In genomic region chr2:151408788-151409600, GRCh38 we compare ENCODE assay signal across 8 cellular contexts. TPM values are rescaled to one million over a fixed set of nuclear protein-coding genes. Genes with fewer than 3 reads are reported as not detected.
DNase-seq lines count a peak whose midpoint lies in the region; ATAC-seq, FAIRE-seq and TF ChIP-seq lines count a peak whose summit lies in the region.

No MANE protein-coding gene starts in this region.

- peaks cover 3% of the 10 kb centered on the region for H3K9me3 Mint-ChIP-seq in neural crest cell

- no peaks in the 10 kb centered on the region for H3K27me3 Mint-ChIP-seq in neural crest cell (ENCODE audit: low read depth)

- peak overlapping the region; percentile 98 for H3K9ac ChIP-seq in Loucy (ENCODE audit: low read depth, low read length, poor library complexity, severe bottlenecking)

- TF ChIP-seq CTCF in BE2C (IDR thresholded peaks at IDR 0.05; ENCODE audit: low read depth, low read length) (no peak), Loucy (conservative IDR thresholded peaks at IDR 0.05; ENCODE audit: low read length) (no peak), coronary artery (IDR thresholded peaks at IDR 0.05) (no peak), neural crest cell (conservative IDR thresholded peaks at IDR 0.05) (no peak)

- peaks cover 7% of the 10 kb centered on the region for H3K36me3 Mint-ChIP-seq in neural crest cell (ENCODE audit: low read depth)

- H3K4me1 ChIP-seq in BE2C, result no peaks in the 10 kb centered on the region
- H3K4me1 ChIP-seq in Loucy (ENCODE audit: insufficient read depth, low read length, poor library complexity, severe bottlenecking), result peaks cover 26% of the 10 kb centered on the region

- peaks cover 43% of the 10 kb centered on the region for H4K20me1 ChIP-seq in Loucy (ENCODE audit: insufficient read depth, low read length, poor library complexity, severe bottlenecking)

- H3K9me2 ChIP-seq in Loucy (replicated peaks; ENCODE audit: low read depth, low read length), result no peaks in the 10 kb centered on the region

- peak overlapping the region; percentile 94 to 96 for H3K27ac ChIP-seq in coronary artery

- H3K4me3 Mint-ChIP-seq in neural crest cell, result peak overlapping the region; percentile 99

- FAIRE-seq in frontal cortex (lab: Jason Lieb, UNC), result no peak

- peak overlapping the region; percentile 100 for H3K27ac Mint-ChIP-seq in neural crest cell (ENCODE audit: unreplicated experiment)

- H3K4me3 ChIP-seq in BE2C (ENCODE audit: low read depth, low read length) (peak overlapping the region; percentile 87), Loucy (ENCODE audit: low read length, poor library complexity, severe bottlenecking) (peak overlapping the region; percentile 100), coronary artery (peak overlapping the region; percentile 87)

- ATAC-seq in GM19324 (IDR thresholded peaks at IDR 0.05; ENCODE audit: low FRiP score, unreplicated experiment), result no peak

- peaks cover 14% of the 10 kb centered on the region for H3K36me3 ChIP-seq in BE2C
- peaks cover 14% of the 10 kb centered on the region; the same call in 1 of the 2 replicates for H3K36me3 ChIP-seq in Loucy (ENCODE audit: insufficient read depth, low read length)

- H3F3A ChIP-seq in Loucy (ENCODE audit: low read depth), result no peaks in the 10 kb centered on the region

- H3K4me1 Mint-ChIP-seq in neural crest cell, result peaks cover 22% of the 10 kb centered on the region

- H3K27me3 ChIP-seq in BE2C, result no peaks in the 10 kb centered on the region
- H3K27me3 ChIP-seq in Loucy (ENCODE audit: insufficient read depth, low read length, poor library complexity, severe bottlenecking), result peaks cover 4% of the 10 kb centered on the region

- peaks cover 43% of the 10 kb centered on the region for H3K79me2 ChIP-seq in Loucy (ENCODE audit: insufficient read depth, low read length)

- peak overlapping the region; percentile 88 for H3K4me2 ChIP-seq in Loucy (ENCODE audit: low read depth, low read length, poor library complexity, severe bottlenecking)

- H2AFZ ChIP-seq in Loucy (ENCODE audit: low read length), result peak overlapping the region; percentile 97

- no peak for DNase-seq in BE2C
- no peak for DNase-seq in coronary artery (ENCODE audit: low spot score)
- DNase-seq in neural crest cell (ENCODE audit: low read depth, low spot score), result no peak
- no peak for DNase-seq in stimulated activated CD4-positive, alpha-beta T cell treated with anti-CD3 and anti-CD28 coated beads, Interleukin-4, amount 100 ng/mL, for 1 hour
- no peak for DNase-seq in frontal cortex (ENCODE audit: low spot score in 2 of 2)
- no peak for DNase-seq in LoVo (ENCODE audit: low spot score)

- H3K9me3 ChIP-seq in BE2C (no peaks in the 10 kb centered on the region), Loucy (ENCODE audit: insufficient read depth, low read depth, low read length) (no peaks in the 10 kb centered on the region)

RNA-seq across cellular contexts. Expression of gene RIF1, which starts 0.7 kb away (rescaled TPM):
- polyA plus RNA-seq in BE2C (2012; ENCODE audit: insufficient read depth, insufficient read length, low read depth), result 4.9 TPM
- total RNA-seq in neural crest cell (64.3 and 65.2 TPM in 2 replicates), frontal cortex (90.1 TPM)

RNA-seq across cellular contexts. Expression of gene TNFAIP6, which starts 51.6 kb away (rescaled TPM):
- not detected for polyA plus RNA-seq in BE2C (2012; ENCODE audit: insufficient read depth, insufficient read length, low read depth)
- 0.40 and 0.75 TPM in 2 replicates for total RNA-seq in neural crest cell
- 0.41 TPM for total RNA-seq in frontal cortex
